12 cellular contexts compared by ENCODE assay signal in genomic region chr9:91163441-91163772, GRCh38.
DNase-seq lines count a peak whose midpoint lies in the region; ATAC-seq lines count a peak whose summit lies in the region.
"Had no signal": no experiment of that assay in that cellular context is flagged by ENCODE, and none has a peak within 500 bp of the region (broad histone marks: within the 10 kb centered on the region; RNA-seq: fewer than 3 reads in every experiment).

No MANE protein-coding gene starts in this region.

- H3K27me3 Mint-ChIP-seq in activated naive CD8-positive, alpha-beta T cell, result no peaks in the 10 kb centered on the region
- H3K27me3 Mint-ChIP-seq in activated naive CD8-positive, alpha-beta T cell treated with anti-CD3 and anti-CD28 coated beads for 36 hours, result no peaks in the 10 kb centered on the region
- H3K27me3 Mint-ChIP-seq in activated T-helper 1 cell treated with anti-CD3 and anti-CD28 coated beads, Interleukin-12 subunit alpha, Interleukin-12 subunit beta, Interleukin-2, Interleukin-4 antibody, amounts not matched to agents 30 ng/mL and 10 ng/mL and 1 ng/mL, durations not matched to agents 14 hours and 24 hours and 36 hours (ENCODE audit: insufficient read depth), result no peaks in the 10 kb centered on the region
- no peaks in the 10 kb centered on the region for H3K27me3 Mint-ChIP-seq in memory B cell

- H3K27ac ChIP-seq in thymus (ENCODE audit: low read depth), result peak overlapping the region; percentile 87
- H3K27ac ChIP-seq: gastrocnemius medialis, neural progenitor cell had no signal

- H3K4me3 Mint-ChIP-seq in activated naive CD8-positive, alpha-beta T cell, result no peak overlapping the region
- no peak overlapping the region for H3K4me3 Mint-ChIP-seq in activated naive CD8-positive, alpha-beta T cell treated with anti-CD3 and anti-CD28 coated beads for 36 hours
- peak overlapping the region; percentile 82 for H3K4me3 Mint-ChIP-seq in activated T-helper 1 cell treated with anti-CD3 and anti-CD28 coated beads, Interleukin-12 subunit alpha, Interleukin-12 subunit beta, Interleukin-2, Interleukin-4 antibody, amounts not matched to agents 30 ng/mL and 10 ng/mL and 1 ng/mL, durations not matched to agents 14 hours and 24 hours and 36 hours
- peak overlapping the region; percentile 30 for H3K4me3 Mint-ChIP-seq in memory B cell
- H3K4me3 Mint-ChIP-seq: neural progenitor cell had no signal

- H3K27ac Mint-ChIP-seq in activated naive CD8-positive, alpha-beta T cell, result peak overlapping the region; percentile 90
- H3K27ac Mint-ChIP-seq in activated naive CD8-positive, alpha-beta T cell treated with anti-CD3 and anti-CD28 coated beads for 36 hours, result no peak overlapping the region
- H3K27ac Mint-ChIP-seq in activated T-helper 1 cell treated with anti-CD3 and anti-CD28 coated beads, Interleukin-12 subunit alpha, Interleukin-12 subunit beta, Interleukin-2, Interleukin-4 antibody, amounts not matched to agents 30 ng/mL and 10 ng/mL and 1 ng/mL, durations not matched to agents 14 hours and 24 hours and 36 hours, result peak overlapping the region; percentile 98
- H3K27ac Mint-ChIP-seq in memory B cell, result peak overlapping the region; percentile 90

- no peaks in the 10 kb centered on the region for H3K27me3 ChIP-seq in thymus (ENCODE audit: control insufficient read depth, insufficient read depth)
- H3K27me3 ChIP-seq: dorsolateral prefrontal cortex, gastrocnemius medialis, neural progenitor cell had no signal

- H3K4me1 Mint-ChIP-seq in activated naive CD8-positive, alpha-beta T cell (ENCODE audit: low read depth), result peaks cover 40% of the 10 kb centered on the region
- peaks cover 42% of the 10 kb centered on the region for H3K4me1 Mint-ChIP-seq in activated naive CD8-positive, alpha-beta T cell treated with anti-CD3 and anti-CD28 coated beads for 36 hours
- H3K4me1 Mint-ChIP-seq in activated T-helper 1 cell treated with anti-CD3 and anti-CD28 coated beads, Interleukin-12 subunit alpha, Interleukin-12 subunit beta, Interleukin-2, Interleukin-4 antibody, amounts not matched to agents 30 ng/mL and 10 ng/mL and 1 ng/mL, durations not matched to agents 14 hours and 24 hours and 36 hours (ENCODE audit: low read depth), result peaks cover 70% of the 10 kb centered on the region
- H3K4me1 Mint-ChIP-seq in memory B cell, result peaks cover 34% of the 10 kb centered on the region

- H3K36me3 ChIP-seq in thymus (ENCODE audit: control insufficient read depth, insufficient read depth), result no peaks in the 10 kb centered on the region
- H3K36me3 ChIP-seq: gastrocnemius medialis, neural progenitor cell had no signal

- H3K4me3 ChIP-seq in thymus (ENCODE audit: low read length), result no peak overlapping the region
- H3K4me3 ChIP-seq: gastrocnemius medialis, neural progenitor cell had no signal

- WGBS in thymus, result 71% methylated on average over 8 of the region's 8 CpGs

- no peaks in the 10 kb centered on the region for H3K36me3 Mint-ChIP-seq in activated naive CD8-positive, alpha-beta T cell
- no peaks in the 10 kb centered on the region for H3K36me3 Mint-ChIP-seq in activated naive CD8-positive, alpha-beta T cell treated with anti-CD3 and anti-CD28 coated beads for 36 hours
- peaks cover 12% of the 10 kb centered on the region for H3K36me3 Mint-ChIP-seq in activated T-helper 1 cell treated with anti-CD3 and anti-CD28 coated beads, Interleukin-12 subunit alpha, Interleukin-12 subunit beta, Interleukin-2, Interleukin-4 antibody, amounts not matched to agents 30 ng/mL and 10 ng/mL and 1 ng/mL, durations not matched to agents 14 hours and 24 hours and 36 hours (ENCODE audit: low read depth)
- H3K36me3 Mint-ChIP-seq in memory B cell, result no peaks in the 10 kb centered on the region
- H3K36me3 Mint-ChIP-seq: neural progenitor cell had no signal

- no peaks in the 10 kb centered on the region for H3K9me3 Mint-ChIP-seq in activated naive CD8-positive, alpha-beta T cell (ENCODE audit: low read depth)
- no peaks in the 10 kb centered on the region for H3K9me3 Mint-ChIP-seq in activated naive CD8-positive, alpha-beta T cell treated with anti-CD3 and anti-CD28 coated beads for 36 hours
- peaks cover 4% of the 10 kb centered on the region for H3K9me3 Mint-ChIP-seq in activated T-helper 1 cell treated with anti-CD3 and anti-CD28 coated beads, Interleukin-12 subunit alpha, Interleukin-12 subunit beta, Interleukin-2, Interleukin-4 antibody, amounts not matched to agents 30 ng/mL and 10 ng/mL and 1 ng/mL, durations not matched to agents 14 hours and 24 hours and 36 hours
- no peaks in the 10 kb centered on the region for H3K9me3 Mint-ChIP-seq in memory B cell
- H3K9me3 Mint-ChIP-seq: neural progenitor cell had no signal

- intact Hi-C loops in activated T-helper 1 cell treated with anti-CD3 and anti-CD28 coated beads, Interleukin-12 subunit alpha, Interleukin-12 subunit beta, Interleukin-2, Interleukin-4 antibody, amounts not matched to agents 30 ng/mL and 10 ng/mL and 1 ng/mL, durations not matched to agents 14 hours and 24 hours and 36 hours (cut with micrococcal nuclease), result loop anchor here (1.0 to 5.0 kb wide), 2 partner anchors 12 to 246 kb away; no protein-coding TSS in a partner anchor

- ATAC-seq in memory B cell (ENCODE audit: low read depth) (no peak), GM18861 (IDR thresholded peaks at IDR 0.05; ENCODE audit: unreplicated experiment) (no peak)

- peaks cover 32% of the 10 kb centered on the region for H3K4me1 ChIP-seq in thymus (ENCODE audit: control insufficient read depth, insufficient read depth, low read length)
- H3K4me1 ChIP-seq: neural progenitor cell had no signal

- no peak for DNase-seq in activated naive CD8-positive, alpha-beta T cell treated with anti-CD3 and anti-CD28 coated beads for 36 hours
- no peak for DNase-seq in activated T-helper 1 cell treated with anti-CD3 and anti-CD28 coated beads, Interleukin-12 subunit alpha, Interleukin-12 subunit beta, Interleukin-2, Interleukin-4 antibody, amounts not matched to agents 30 ng/mL and 10 ng/mL and 1 ng/mL, durations not matched to agents 14 hours and 24 hours and 36 hours (ENCODE audit: low spot score)
- DNase-seq in memory B cell (ENCODE audit: low spot score in 2 of 2) (no peak), NCI-H446 (lab: John Stamatoyannopoulos, UW) (no peak)
- no peak for DNase-seq in stimulated activated CD4-positive, alpha-beta T cell treated with anti-CD3 and anti-CD28 coated beads, Interleukin-4, amount 100 ng/mL, for 4 hours
- DNase-seq: NCI-H2107 had no signal

- H3K9me3 ChIP-seq in thymus (ENCODE audit: control insufficient read depth), result no peaks in the 10 kb centered on the region
- H3K9me3 ChIP-seq: gastrocnemius medialis had no signal

Comparison
In these comparisons a context has a peak if more than half of its experiments do, and no peak if none do; other contexts are left out.
1. H3K4me3 Mint-ChIP-seq: peak in activated T-helper 1 cell treated with anti-CD3 and anti-CD28 coated beads, Interleukin-12 subunit alpha, Interleukin-12 subunit beta, Interleukin-2, Interleukin-4 antibody, amounts not matched to agents 30 ng/mL and 10 ng/mL and 1 ng/mL, durations not matched to agents 14 hours and 24 hours and 36 hours (single experiment) and memory B cell (single experiment); none in activated naive CD8-positive, alpha-beta T cell (single experiment) and activated naive CD8-positive, alpha-beta T cell treated with anti-CD3 and anti-CD28 coated beads for 36 hours (single experiment).